In the genomic region with DNA sequence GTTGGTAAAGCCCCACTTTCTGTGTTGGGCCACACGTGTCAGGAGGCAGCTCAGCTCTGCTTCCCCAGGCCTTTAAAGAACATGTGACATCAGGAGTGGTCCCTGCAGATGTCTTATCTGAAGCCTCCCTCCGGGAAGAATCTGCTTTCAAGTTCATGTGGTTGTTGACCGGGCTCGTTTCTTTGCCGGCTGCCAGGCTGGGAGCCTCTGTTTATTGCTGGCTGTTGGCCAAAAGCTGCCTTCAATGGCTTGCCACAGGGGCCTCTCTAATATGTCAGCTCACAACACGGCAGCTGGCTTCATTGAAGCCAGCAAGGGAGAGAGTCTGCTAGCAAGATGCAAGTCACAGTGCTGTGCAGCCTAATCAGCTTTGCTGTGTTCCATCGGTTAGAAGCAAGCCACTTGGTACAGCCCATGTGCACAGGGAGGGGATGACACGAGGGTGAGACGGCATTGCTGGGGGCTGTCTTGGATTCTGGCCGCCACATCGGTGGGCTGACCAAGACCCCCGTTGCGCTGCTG, we compare ENCODE assay signal across 10 cellular contexts. TPM values are rescaled to one million over a fixed set of nuclear protein-coding genes. Genes with fewer than 3 reads are reported as not detected.
DNase-seq lines count a peak whose midpoint lies in the region; ATAC-seq, FAIRE-seq and TF ChIP-seq lines count a peak whose summit lies in the region.
"Had no signal": no experiment of that assay in that cellular context is flagged by ENCODE, and none has a peak within 500 bp of the region (broad histone marks: within the 10 kb centered on the region; RNA-seq: fewer than 3 reads in every experiment).

No MANE protein-coding gene starts in this region.

- no peak overlapping the region for H3K4me3 Mint-ChIP-seq in activated CD8-positive, alpha-beta T cell treated with anti-CD3 and anti-CD28 coated beads for 36 hours
- H3K4me3 Mint-ChIP-seq: stimulated activated effector memory CD8-positive, alpha-beta T cell treated with anti-CD3 and anti-CD28 coated beads, Interleukin-12 subunit alpha, Interleukin-12 subunit beta, amount 100 ng/mL, for 72 hours had no signal

- H3K4me1 Mint-ChIP-seq in activated CD8-positive, alpha-beta T cell treated with anti-CD3 and anti-CD28 coated beads for 36 hours (ENCODE audit: low read depth): no peaks in the 10 kb centered on the region

- in situ Hi-C loops in G401 (cut with HindIII; ENCODE audit: low sequenced_read_pairs): no loop called here

- no peak for ATAC-seq in omental fat pad (ENCODE audit: low FRiP score)
- no peak for ATAC-seq in GM21381 (IDR thresholded peaks at IDR 0.05; ENCODE audit: unreplicated experiment)
- ATAC-seq in activated CD8-positive, alpha-beta T cell treated with anti-CD3 and anti-CD28 coated beads for 36 hours: no peak

- no peak for TF ChIP-seq CTCF in omental fat pad (IDR thresholded peaks at IDR 0.05)
- TF ChIP-seq CTCF in activated CD8-positive, alpha-beta T cell treated with anti-CD3 and anti-CD28 coated beads for 36 hours (IDR thresholded peaks at IDR 0.05): no peak

- H3K36me3 Mint-ChIP-seq in activated CD8-positive, alpha-beta T cell treated with anti-CD3 and anti-CD28 coated beads for 36 hours (ENCODE audit: low read depth): no peaks in the 10 kb centered on the region

- DNase-seq in G401 (ENCODE audit: low spot score): peak; percentile 77
- peak; percentile 66 for DNase-seq in NCI-H2227 treated with DMSO at 0.1 percent for 48 hours (lab: John Stamatoyannopoulos, UW)
- peak; percentile 61 for DNase-seq in dermis blood vessel endothelial cell
- peak; percentile 15 for DNase-seq in omental fat pad (ENCODE audit: low spot score)
- no peak for DNase-seq in frontal cortex (ENCODE audit: low spot score in 2 of 2)
- DNase-seq in AG08396 (ENCODE audit: low spot score): no peak
- no peak for DNase-seq in activated CD8-positive, alpha-beta T cell treated with anti-CD3 and anti-CD28 coated beads for 36 hours

- FAIRE-seq in frontal cortex (lab: Jason Lieb, UNC): no peak
- FAIRE-seq: TTC549 had no signal

- H3K27ac Mint-ChIP-seq in activated CD8-positive, alpha-beta T cell treated with anti-CD3 and anti-CD28 coated beads for 36 hours: no peak overlapping the region
- H3K27ac Mint-ChIP-seq: stimulated activated effector memory CD8-positive, alpha-beta T cell treated with anti-CD3 and anti-CD28 coated beads, Interleukin-12 subunit alpha, Interleukin-12 subunit beta, amount 100 ng/mL, for 72 hours had no signal

- CTCF ChIA-PET in activated CD8-positive, alpha-beta T cell treated with anti-CD3 and anti-CD28 coated beads for 36 hours (lab: Charles Lee): no interaction called here

- no peaks in the 10 kb centered on the region for H3K9me3 Mint-ChIP-seq in activated CD8-positive, alpha-beta T cell treated with anti-CD3 and anti-CD28 coated beads for 36 hours
- H3K9me3 Mint-ChIP-seq: stimulated activated effector memory CD8-positive, alpha-beta T cell treated with anti-CD3 and anti-CD28 coated beads, Interleukin-12 subunit alpha, Interleukin-12 subunit beta, amount 100 ng/mL, for 72 hours had no signal

- intact Hi-C loops in activated CD8-positive, alpha-beta T cell treated with anti-CD3 and anti-CD28 coated beads for 36 hours (cut with micrococcal nuclease): no loop called here

- H3K27me3 Mint-ChIP-seq in activated CD8-positive, alpha-beta T cell treated with anti-CD3 and anti-CD28 coated beads for 36 hours: peaks cover 7% of the 10 kb centered on the region

- POLR2A ChIA-PET in activated CD8-positive, alpha-beta T cell treated with anti-CD3 and anti-CD28 coated beads for 36 hours (lab: Charles Lee): interaction anchor here (1.0 kb wide), 1 partner anchor 44 kb away, joined by 3 read pairs; no protein-coding TSS in a partner anchor

RNA-seq across cellular contexts. Expression of a gene that starts 14.6 kb away (rescaled TPM):
- total RNA-seq in G401 (2014; rRNA removed; shearing (Covaris generic)): 0.18 TPM in 1 of 2 replicates, not detected in the other
- total RNA-seq in dermis blood vessel endothelial cell (0.05 and 0.17 TPM in 2 replicates), omental fat pad (10 to 100 TPM; 27.8 to 59.4 (median 54.5) TPM), frontal cortex (1.2 TPM)
- total RNA-seq in activated CD8-positive, alpha-beta T cell treated with anti-CD3 and anti-CD28 coated beads for 36 hours: not detected

RNA-seq across cellular contexts. Expression of a gene that starts 17.7 kb away (rescaled TPM):
- not detected in 2 replicates for total RNA-seq in G401 (2014; rRNA removed; shearing (Covaris generic))
- total RNA-seq in dermis blood vessel endothelial cell: not detected in 2 replicates
- not detected for total RNA-seq in omental fat pad
- not detected for total RNA-seq in frontal cortex
- total RNA-seq in activated CD8-positive, alpha-beta T cell treated with anti-CD3 and anti-CD28 coated beads for 36 hours: not detected

RNA-seq across cellular contexts. Expression of a gene that starts 50.3 kb away (rescaled TPM):
- 13.2 and 17.2 TPM in 2 replicates for total RNA-seq in G401 (2014; rRNA removed; shearing (Covaris generic))
- total RNA-seq in dermis blood vessel endothelial cell (13.8 and 14.3 TPM in 2 replicates), omental fat pad (10 to 100 TPM; 11.8 to 23.3 (median 15.4) TPM), frontal cortex (6.1 TPM)
- total RNA-seq in activated CD8-positive, alpha-beta T cell treated with anti-CD3 and anti-CD28 coated beads for 36 hours: 10 to 100 TPM; 16.0 to 17.0 TPM

Comparison
In these comparisons a context has a peak if more than half of its experiments do, and no peak if none do; other contexts are left out.
1. DNase-seq: peak in G401 (single experiment), NCI-H2227 treated with DMSO at 0.1 percent for 48 hours (single experiment), dermis blood vessel endothelial cell (single experiment) and omental fat pad (single experiment); none in frontal cortex (0 of 2), AG08396 (single experiment) and activated CD8-positive, alpha-beta T cell treated with anti-CD3 and anti-CD28 coated beads for 36 hours (single experiment).
2. RNA of a gene that starts 14.6 kb away (total RNA-seq): 27.8 to 59.4 TPM in omental fat pad; 1.2 TPM in frontal cortex (single experiment), 0.05 to 0.17 TPM in dermis blood vessel endothelial cell, 0.18 TPM in G401 and not detected in activated CD8-positive, alpha-beta T cell treated with anti-CD3 and anti-CD28 coated beads for 36 hours; every median in the first group is over 10 times any median in the second.